31 cellular contexts compared by ENCODE assay signal in genomic region chr1:19861842-19862530, GRCh38. TPM values are rescaled to one million over a fixed set of nuclear protein-coding genes. Genes with fewer than 3 reads are reported as not detected.
"Had no signal": no experiment of that assay in that cellular context is flagged by ENCODE, and none has a peak within 500 bp of the region (broad histone marks: within the 10 kb centered on the region; RNA-seq: fewer than 3 reads in every experiment).

No MANE protein-coding gene starts in this region.

- H3K4me2 ChIP-seq: PC-9 had no signal

- ATAC-seq: activated T-helper 17 cell treated with anti-CD3 and anti-CD28 coated beads, Interleukin-2, amount 50 U/mL, for 72 hours; T-cell had no signal

- H2AFZ ChIP-seq: PC-9 had no signal

- H3K27ac ChIP-seq: PC-9, SK-N-MC, VCaP had no signal

- DNase-seq: activated CD4-positive, alpha-beta memory T cell treated with anti-CD3 and anti-CD28 coated beads, Interleukin-2, amount 10 ng/mL, durations not matched to agents 7 days and 5 days; activated CD4-positive, alpha-beta T cell treated with anti-CD3 and anti-CD28 coated beads, Interleukin-2, amount 10 ng/mL, durations not matched to agents 7 days and 5 days; activated CD4-positive, CD25-positive, alpha-beta regulatory T cell; activated gamma-delta T cell; activated naive CD4-positive, alpha-beta T cell treated with anti-CD3 and anti-CD28 coated beads for 36 hours; activated T-cell treated with anti-CD3 and anti-CD28 coated beads for 4 hours; activated T-cell treated with anti-CD3 and anti-CD28 coated beads, Interleukin-2, amount 50 U/mL, for 48 hours; KG1; MV-4-11; NCI-H1092 treated with DMSO at 0.1 percent for 48 hours; NCI-H1417 treated with DMSO at 0.1 percent for 48 hours; NCI-H1694; NCI-H2029; NCI-H2107; NCI-H2171 treated with DMSO at 0.1 percent for 48 hours; NCI-H226; NCI-H510A; NCI-H526 treated with DMSO at 0.1 percent for 48 hours; NCI-H82; NK-92 treated with Interleukin-12 subunit alpha and Interleukin-12 subunit beta, amount 100 ng/mL, for 24 hours; T-cell; T-helper 2 cell had no signal

- H3K4me3 ChIP-seq: PC-9, SK-N-MC had no signal

RNA-seq across cellular contexts. Expression of gene RNF186, which starts 46.9 kb away (rescaled TPM):
- total RNA-seq: activated CD4-positive, alpha-beta memory T cell treated with anti-CD3 and anti-CD28 coated beads, Interleukin-2, amount 10 ng/mL, durations not matched to agents 7 days and 5 days; activated CD4-positive, alpha-beta T cell treated with anti-CD3 and anti-CD28 coated beads, Interleukin-2, amount 10 ng/mL, durations not matched to agents 7 days and 5 days; activated CD8-positive, alpha-beta memory T cell treated with anti-CD3 and anti-CD28 coated beads for 36 hours; activated naive CD4-positive, alpha-beta T cell treated with anti-CD3 and anti-CD28 coated beads for 36 hours; activated T-helper 17 cell treated with anti-CD3 and anti-CD28 coated beads, Interleukin-2, amount 50 U/mL, for 72 hours; astrocyte; cardiac septum; LHCN-M2; MCF 10A; PC-9; T-cell had no signal
